ENCODE assay signal across 10 cellular contexts in genomic region chr7:130909881-130910672, GRCh38.
A peak's percentile ranks its signal among the peaks of the same experiment; 100 is the strongest.
DNase-seq lines count a peak whose midpoint lies in the region; ATAC-seq and TF ChIP-seq lines count a peak whose summit lies in the region.
"Had no signal": no experiment of that assay in that cellular context is flagged by ENCODE, and none has a peak within 500 bp of the region (broad histone marks: within the 10 kb centered on the region; RNA-seq: fewer than 3 reads in every experiment).

No MANE protein-coding gene starts in this region.

- no peak overlapping the region for H3K56ac ChIP-seq in mesendoderm (ENCODE audit: low read length)

- H3K36me3 Mint-ChIP-seq in CD8-positive, alpha-beta memory T cell, result peaks cover 0 to 65% (median 2%) of the 10 kb centered on the region in 3 donors
- H3K36me3 Mint-ChIP-seq in naive thymus-derived CD8-positive, alpha-beta T cell, result peaks cover 0 to 35% (median 2%) of the 10 kb centered on the region in 3 donors

- TF ChIP-seq CTCF in Panc1 (IDR thresholded peaks at IDR 0.05), result no peak

- no TSS peak for BruUV-seq in Panc1 (replicated peaks; lab: Mats Ljungman, UMichigan)

- H3K27me3 Mint-ChIP-seq in CD8-positive, alpha-beta memory T cell, result peaks cover 0 to 3% of the 10 kb centered on the region in 2 donors
- H3K27me3 Mint-ChIP-seq in naive thymus-derived CD8-positive, alpha-beta T cell, result no peaks in the 10 kb centered on the region

- in situ Hi-C loops in Panc1 (cut with HindIII; ENCODE audit: low pct_unique_long_range_greater_than_20kb, low sequenced_read_pairs), result no loop called here

- H4K8ac ChIP-seq in mesendoderm (ENCODE audit: low read depth, low read length), result no peak overlapping the region

- no CpG with 5 or more reads among the region's 9 CpGs for WGBS in mesendoderm (ENCODE audit: extremely low coverage, insufficient coverage, low lambda C conversion rate)

- peaks cover 60% of the 10 kb centered on the region for H3K4me1 ChIP-seq in CD8-positive, alpha-beta memory T cell (ENCODE audit: insufficient read depth, low read length)
- H3K4me1 ChIP-seq in Panc1 (ENCODE audit: control insufficient read depth, insufficient read depth, low read length) (peaks cover 72% of the 10 kb centered on the region), mesendoderm (ENCODE audit: control insufficient read depth, low read depth, low read length) (peaks cover 3% of the 10 kb centered on the region)

- no peaks in the 10 kb centered on the region for H3K36me3 ChIP-seq in CD8-positive, alpha-beta memory T cell (ENCODE audit: insufficient read depth, low read length)
- peaks cover 14% of the 10 kb centered on the region; the same call in 1 of the 2 replicates for H3K36me3 ChIP-seq in Panc1 (ENCODE audit: control insufficient read depth, insufficient read depth, low read length)
- no peaks in the 10 kb centered on the region for H3K36me3 ChIP-seq in mesendoderm (ENCODE audit: control insufficient read depth, insufficient read depth, low read length)

- H3K79me2 ChIP-seq in mesendoderm (ENCODE audit: control insufficient read depth, insufficient read depth, low read length), result no peaks in the 10 kb centered on the region

- no peak overlapping the region for H3K27ac ChIP-seq in CD8-positive, alpha-beta memory T cell (ENCODE audit: low read depth, low read length)
- peak overlapping the region; percentile 100 for H3K27ac ChIP-seq in Panc1 (ENCODE audit: low read length)
- peak overlapping the region; percentile 40 for H3K27ac ChIP-seq in caudate nucleus (ENCODE audit: low read depth, low read length)
- no peak overlapping the region for H3K27ac ChIP-seq in mesendoderm (ENCODE audit: low read depth, low read length)

- H3K27ac Mint-ChIP-seq in CD8-positive, alpha-beta memory T cell, result peak overlapping the region; percentile 9 to 96 (median 74)
- peak overlapping the region in 8 of 10 donors; percentile 11 to 91 (median 50) for H3K27ac Mint-ChIP-seq in naive thymus-derived CD8-positive, alpha-beta T cell

- no peak overlapping the region for H2BK15ac ChIP-seq in mesendoderm (replicated peaks; ENCODE audit: low read depth)

- peaks cover 66 to 93% (median 87%) of the 10 kb centered on the region in 3 donors for H3K4me1 Mint-ChIP-seq in CD8-positive, alpha-beta memory T cell
- H3K4me1 Mint-ChIP-seq in naive thymus-derived CD8-positive, alpha-beta T cell, result peaks cover 42 to 79% (median 67%) of the 10 kb centered on the region in 4 donors

- H4K5ac ChIP-seq in mesendoderm (ENCODE audit: low read length), result no peak overlapping the region

- no peak overlapping the region for H3K4ac ChIP-seq in mesendoderm (ENCODE audit: low read depth, low read length)

- ATAC-seq in Panc1 (no peak), GM21576 (IDR thresholded peaks at IDR 0.05; ENCODE audit: unreplicated experiment) (no peak)
- ATAC-seq in naive thymus-derived CD8-positive, alpha-beta T cell, result no peak

- DNase-seq in CD8-positive, alpha-beta memory T cell, result no peak
- peak; percentile 84 for DNase-seq in Panc1 (ENCODE audit: low read depth, low spot score)
- no peak for DNase-seq in caudate nucleus (lab: John Stamatoyannopoulos, UW)
- no peak for DNase-seq in naive thymus-derived CD8-positive, alpha-beta T cell
- no peak for DNase-seq in HK-2 (ENCODE audit: unreplicated experiment)
- DNase-seq in mesendoderm, result no peak
- DNase-seq in NCI-H2171 treated with DMSO at 0.1 percent for 48 hours (lab: John Stamatoyannopoulos, UW), result no peak
- DNase-seq: islet precursor cell, NCI-H748 treated with DMSO at 0.1 percent for 48 hours had no signal

- H3K18ac ChIP-seq in mesendoderm (ENCODE audit: low read length), result no peak overlapping the region

- no peaks in the 10 kb centered on the region for H3K79me1 ChIP-seq in mesendoderm (ENCODE audit: low read length)

- no peak overlapping the region for H2AK5ac ChIP-seq in mesendoderm (ENCODE audit: low read length)

- no peaks in the 10 kb centered on the region for H3K9me3 ChIP-seq in CD8-positive, alpha-beta memory T cell (ENCODE audit: low read length)
- no peaks in the 10 kb centered on the region for H3K9me3 ChIP-seq in Panc1 (ENCODE audit: control insufficient read depth, insufficient read depth, low read depth, low read length)

- no peak overlapping the region for H3K4me2 ChIP-seq in mesendoderm (ENCODE audit: low read length)

- H3K4me3 Mint-ChIP-seq in CD8-positive, alpha-beta memory T cell, result peak overlapping the region in 6 of 7 donors; percentile 7 to 96 (median 20)
- H3K4me3 Mint-ChIP-seq in naive thymus-derived CD8-positive, alpha-beta T cell, result peak overlapping the region in 4 of 10 donors; percentile 40 to 83 (median 58)

- CTCF ChIA-PET in CD8-positive, alpha-beta memory T cell (lab: Charles Lee), result interaction anchor here (1.3 to 4.7 kb wide), 2 partner anchors 14 to 49 kb away, joined by 3 to 27 read pairs; no protein-coding TSS in a partner anchor
- CTCF ChIA-PET in Panc1 (lab: Charles Lee), result no interaction called here

- H3K4me3 ChIP-seq in CD8-positive, alpha-beta memory T cell (ENCODE audit: low read length), result no peak overlapping the region
- H3K4me3 ChIP-seq in Panc1 (ENCODE audit: low read depth in 2 of 2, low read length in 2 of 2), result peak overlapping the region; percentile 77 to 82
- no peak overlapping the region for H3K4me3 ChIP-seq in mesendoderm (ENCODE audit: low read length)

- no peaks in the 10 kb centered on the region for H3K27me3 ChIP-seq in CD8-positive, alpha-beta memory T cell (ENCODE audit: insufficient read depth, low read length, poor library complexity, severe bottlenecking)
- no peaks in the 10 kb centered on the region for H3K27me3 ChIP-seq in Panc1 (ENCODE audit: control insufficient read depth, insufficient read depth, low read length)
- H3K27me3 ChIP-seq in mesendoderm (ENCODE audit: insufficient read depth, low read length, poor library complexity), result no peaks in the 10 kb centered on the region

- H3K9ac ChIP-seq in mesendoderm (ENCODE audit: low read length), result no peak overlapping the region

- POLR2A ChIA-PET in CD8-positive, alpha-beta memory T cell (lab: Charles Lee), result no interaction called here
- POLR2A ChIA-PET in Panc1 (lab: Charles Lee), result no interaction called here
- POLR2A ChIA-PET in naive thymus-derived CD8-positive, alpha-beta T cell (lab: Charles Lee), result interaction anchor here (0.5 kb wide), 1 partner anchor 121 kb away, joined by 4 read pairs; no protein-coding TSS in a partner anchor

- H2BK120ac ChIP-seq in mesendoderm (ENCODE audit: low read depth, low read length), result no peak overlapping the region

- intact Hi-C loops in Panc1 (cut with micrococcal nuclease; ENCODE audit: unreplicated experiment), result no loop called here

- H2BK5ac ChIP-seq in mesendoderm (ENCODE audit: low read length), result no peak overlapping the region

- H3K23ac ChIP-seq in mesendoderm (ENCODE audit: low read length), result no peak overlapping the region

- H3K9me3 Mint-ChIP-seq in CD8-positive, alpha-beta memory T cell, result no peaks in the 10 kb centered on the region
- no peaks in the 10 kb centered on the region for H3K9me3 Mint-ChIP-seq in naive thymus-derived CD8-positive, alpha-beta T cell

Comparison
In these comparisons a context has a peak if more than half of its experiments do, and no peak if none do; other contexts are left out.
1. H3K27ac ChIP-seq: peak in Panc1 (single experiment) and caudate nucleus (single experiment); none in CD8-positive, alpha-beta memory T cell (single experiment) and mesendoderm (single experiment).
2. H3K4me3 ChIP-seq: peak in Panc1 (2 of 2); none in CD8-positive, alpha-beta memory T cell (single experiment) and mesendoderm (single experiment).